Comparison of ENCODE assay signal across 8 cellular contexts in genomic region chrX:154437398-154437752, GRCh38. TPM values are rescaled to one million over a fixed set of nuclear protein-coding genes. Genes with fewer than 3 reads are reported as not detected.
DNase-seq lines count a peak whose midpoint lies in the region; ATAC-seq and TF ChIP-seq lines count a peak whose summit lies in the region.

No MANE protein-coding gene starts in this region.

- H3K36me3 ChIP-seq in body of pancreas (replicated peaks in 1 of 2; ENCODE audit: insufficient read depth in 1 of 2, low read depth in 2 of 2) (no peaks in the 10 kb centered on the region), lung (ENCODE audit: control insufficient read depth in 2 of 2, insufficient read depth in 2 of 2, low read length in 2 of 2) (peaks cover 0 to 18% of the 10 kb centered on the region in 2 donors), vagina (peaks cover 0 to 15% of the 10 kb centered on the region in 2 donors)

- TF ChIP-seq POLR2A in body of pancreas (IDR thresholded peaks at IDR 0.05) (no peak), vagina (IDR thresholded peaks at IDR 0.05) (no peak)

- ATAC-seq in Right ventricle myocardium superior (ENCODE audit: poor library complexity), result peak; percentile 3
- no peak for ATAC-seq in body of pancreas
- ATAC-seq in lung (ENCODE audit: insufficient read depth, low FRiP score), result no peak
- ATAC-seq in HG03135 (IDR thresholded peaks at IDR 0.05; ENCODE audit: unreplicated experiment), result no peak

- no peak for DNase-seq in Right ventricle myocardium superior
- no peak for DNase-seq in cardiac septum (ENCODE audit: low spot score)
- DNase-seq in body of pancreas, result no peak
- DNase-seq in lung (ENCODE audit: low spot score), result no peak
- DNase-seq in vagina (ENCODE audit: extremely low spot score in 2 of 2), result no peak
- DNase-seq in GM20000 (ENCODE audit: low spot score), result no peak
- DNase-seq in stimulated activated CD4-positive, alpha-beta T cell treated with anti-CD3 and anti-CD28 coated beads, Interleukin-12 subunit alpha, Interleukin-12 subunit beta, amount 100 ng/mL, for 4 hours, result no peak

- peaks cover 16% of the 10 kb centered on the region for H3K4me1 ChIP-seq in body of pancreas
- H3K4me1 ChIP-seq in lung (ENCODE audit: control insufficient read depth in 2 of 2, insufficient read depth in 2 of 2, low read length in 2 of 2), result peaks cover 0 to 1% of the 10 kb centered on the region in 2 donors
- H3K4me1 ChIP-seq in vagina, result peaks cover 16% of the 10 kb centered on the region

- H3K27me3 ChIP-seq in body of pancreas, result no peaks in the 10 kb centered on the region
- no peaks in the 10 kb centered on the region for H3K27me3 ChIP-seq in lung (ENCODE audit: control insufficient read depth, insufficient read depth)
- H3K27me3 ChIP-seq in vagina, result no peaks in the 10 kb centered on the region

- intact Hi-C loops in Right ventricle myocardium superior (cut with DNase I), result no loop called here
- intact Hi-C loops in cardiac septum (cut with DNase I), result loop anchor here (5.0 kb wide), 2 partner anchors 50 to 95 kb away; partner anchors contain the start of gene UBL4A
- intact Hi-C loops in body of pancreas (cut with DNase I), result no loop called here
- intact Hi-C loops in vagina (cut with DNase I), result no loop called here

- H3K9me3 ChIP-seq in body of pancreas, result no peaks in the 10 kb centered on the region
- H3K9me3 ChIP-seq in lung (ENCODE audit: control insufficient read depth in 2 of 2, insufficient read depth in 1 of 2, low read length in 1 of 2), result peaks cover 0 to 2% of the 10 kb centered on the region in 2 donors
- no peaks in the 10 kb centered on the region for H3K9me3 ChIP-seq in vagina

- 0% methylated on average over 14 of the region's 35 CpGs; no CpG with 5 or more reads in 1 of the 2 donors for WGBS in body of pancreas, 2 donors
- 3 to 37% methylated on average over 20 to 35 of the region's 35 CpGs for WGBS in lung, 2 donors

- H3K27ac ChIP-seq in body of pancreas (peak overlapping the region in 3 of 4 donors; percentile 81 to 85 (median 81)), lung (ENCODE audit: low read depth in 1 of 2, low read length in 1 of 2) (peak overlapping the region; percentile 85 to 89), vagina (peak overlapping the region; percentile 91)

- no peak for TF ChIP-seq CTCF in body of pancreas (IDR thresholded peaks at IDR 0.05)
- no peak for TF ChIP-seq CTCF in lung (IDR thresholded peaks at IDR 0.05; ENCODE audit: control extremely low read depth, extremely low read depth)
- TF ChIP-seq CTCF in vagina (IDR thresholded peaks at IDR 0.05), result no peak
- TF ChIP-seq CTCF in GM20000 (IDR thresholded peaks at IDR 0.05; ENCODE audit: extremely low read depth, missing control alignments), result no peak

- H3K4me3 ChIP-seq in body of pancreas, result peak overlapping the region; percentile 43 to 47
- H3K4me3 ChIP-seq in lung, result peak overlapping the region; percentile 62
- peak overlapping the region; percentile 58 to 74 for H3K4me3 ChIP-seq in vagina

RNA-seq across cellular contexts. Expression of gene GDI1, which starts 0.4 kb away (rescaled TPM):
- total RNA-seq in Right ventricle myocardium superior (70.3 TPM), cardiac septum (114 TPM), body of pancreas (10 to 100 TPM; 68.5 to 83.4 TPM), lung (100 to 1,000 TPM in 1 of 2 donors, 10 to 100 TPM in 1; 64.0 to 116 TPM), vagina (116 TPM)
- 100 to 1,000 TPM; 116 to 130 TPM for polyA plus RNA-seq in lung

RNA-seq across cellular contexts. Expression of gene FAM50A, which starts 6.6 kb away (rescaled TPM):
- total RNA-seq in Right ventricle myocardium superior, result 45.6 TPM
- 43.7 TPM for total RNA-seq in cardiac septum
- total RNA-seq in body of pancreas, result 10 to 100 TPM; 14.5 to 48.8 TPM
- 10 to 100 TPM; 23.4 to 74.4 TPM for total RNA-seq in lung
- 100 to 1,000 TPM; 106 to 202 TPM for polyA plus RNA-seq in lung
- total RNA-seq in vagina, result 33.6 TPM

RNA-seq across cellular contexts. Expression of gene ATP6AP1, which starts 8.9 kb away (rescaled TPM):
- total RNA-seq in Right ventricle myocardium superior (74.8 TPM), cardiac septum (86.1 TPM), body of pancreas (10 to 100 TPM; 49.8 to 51.4 TPM), lung (100 to 1,000 TPM in 1 of 2 donors, 10 to 100 TPM in 1; 73.7 to 142 TPM), vagina (54.5 TPM)
- 100 to 1,000 TPM in 1 of 2 donors, 10 to 100 TPM in 1; 84.1 to 220 TPM for polyA plus RNA-seq in lung

RNA-seq across cellular contexts. Expression of gene PLXNA3, which starts 20.7 kb away (rescaled TPM):
- total RNA-seq in Right ventricle myocardium superior (15.0 TPM), cardiac septum (46.9 TPM), body of pancreas (10 to 100 TPM in 1 of 2 donors, 1 to 10 TPM in 1; 7.3 to 19.1 TPM), lung (10 to 100 TPM; 17.3 to 61.1 TPM), vagina (20.1 TPM)
- 10 to 100 TPM; 10.2 to 16.1 TPM for polyA plus RNA-seq in lung

RNA-seq across cellular contexts. Expression of gene TAFAZZIN, which starts 26.0 kb away (rescaled TPM):
- total RNA-seq in Right ventricle myocardium superior (36.1 TPM), cardiac septum (41.6 TPM), body of pancreas (10 to 100 TPM; 42.0 to 97.6 TPM), lung (10 to 100 TPM; 28.4 to 48.9 TPM), vagina (59.2 TPM)
- 10 to 100 TPM; 39.7 to 61.2 TPM for polyA plus RNA-seq in lung
